ENCODE assay signal across 15 cellular contexts in genomic region chr10:97724341-97724941, GRCh38. TPM values are rescaled to one million over a fixed set of nuclear protein-coding genes. Genes with fewer than 3 reads are reported as not detected.
DNase-seq lines count a peak whose midpoint lies in the region; ATAC-seq and TF ChIP-seq lines count a peak whose summit lies in the region.
"Had no signal": no experiment of that assay in that cellular context is flagged by ENCODE, and none has a peak within 500 bp of the region (broad histone marks: within the 10 kb centered on the region; RNA-seq: fewer than 3 reads in every experiment).

No MANE protein-coding gene starts in this region.

- H3K36me3 Mint-ChIP-seq in CD14-positive monocyte, result peaks cover 5 to 8% of the 10 kb centered on the region in 2 donors

- peaks cover 16% of the 10 kb centered on the region for H3K4me1 Mint-ChIP-seq in CD14-positive monocyte

- in situ Hi-C loops in KBM-7 (cut with MboI; ENCODE audit: low pct_unique_long_range_greater_than_20kb, low sequenced_read_pairs), result no loop called here

- H3K4me3 ChIP-seq in epithelial cell of esophagus (ENCODE audit: low read length) (no peak overlapping the region), mucosa of descending colon (no peak overlapping the region)
- H3K4me3 ChIP-seq: HAP-1, PC-9 had no signal

- H3K9me3 Mint-ChIP-seq in CD14-positive monocyte, result peaks cover 0 to 5% (median 0%) of the 10 kb centered on the region in 7 donors

- H3K27me3 Mint-ChIP-seq in CD14-positive monocyte (ENCODE audit: low read depth in 3 of 3), result no peaks in the 10 kb centered on the region

- H3K9me3 ChIP-seq in mucosa of descending colon, result no peaks in the 10 kb centered on the region
- H3K9me3 ChIP-seq: HAP-1 had no signal

- DNase-seq in CD14-positive monocyte (ENCODE audit: low spot score), result peak; percentile 74
- peak; percentile 68 for DNase-seq in NCI-H226
- DNase-seq in epithelial cell of esophagus (ENCODE audit: low read depth), result peak; percentile 83
- DNase-seq in mucosa of descending colon, result peak; percentile 63 to 73 (median 70)
- no peak for DNase-seq in stimulated activated naive CD4-positive, alpha-beta T cell treated with Interleukin-2 at 50 U/mL for 16 hours (lab: John Stamatoyannopoulos, UW)
- no peak for DNase-seq in activated T-cell treated with anti-CD3 and anti-CD28 coated beads, Interleukin-2, amount 50 U/mL, for 48 hours
- DNase-seq in KBM-7, result no peak
- DNase-seq: activated naive CD4-positive, alpha-beta T cell treated with anti-CD3 and anti-CD28 coated beads, Interleukin-2, amount 50 U/mL, for 16 hours; left cardiac atrium; NCI-H2081; PC-9; stimulated activated CD8-positive, alpha-beta memory T cell treated with anti-CD3 and anti-CD28 coated beads, Interleukin-4, amount 100 ng/mL, for 48 hours had no signal

- intact Hi-C loops in CD14-positive monocyte (cut with micrococcal nuclease) (no loop called here), mucosa of descending colon (cut with DNase I, micrococcal nuclease) (no loop called here)

- TF ChIP-seq CTCF in CD14-positive monocyte (IDR thresholded peaks at IDR 0.05), result no peak
- TF ChIP-seq CTCF in epithelial cell of esophagus (IDR thresholded peaks at IDR 0.05; ENCODE audit: insufficient read depth, low read depth, low read length, missing control alignments), result no peak
- no peak for TF ChIP-seq CTCF in mucosa of descending colon (IDR thresholded peaks at IDR 0.05)

- ATAC-seq in mucosa of descending colon (peak; percentile 25), HG02759 (IDR thresholded peaks at IDR 0.05; ENCODE audit: unreplicated experiment) (no peak)

- peak overlapping the region; percentile 74 to 94 (median 91) for H3K27ac Mint-ChIP-seq in CD14-positive monocyte

- H3K36me3 ChIP-seq in mucosa of descending colon (ENCODE audit: low read depth), result no peaks in the 10 kb centered on the region
- H3K36me3 ChIP-seq: HAP-1 had no signal

- no peak overlapping the region for H3K4me3 Mint-ChIP-seq in CD14-positive monocyte

- H3K4me1 ChIP-seq in mucosa of descending colon (ENCODE audit: low read depth), result peaks cover 42% of the 10 kb centered on the region
- H3K4me1 ChIP-seq: HAP-1 had no signal

RNA-seq across cellular contexts. Expression of gene MARVELD1, which starts 10.9 kb away (rescaled TPM):
- 1 to 10 TPM; 3.7 to 9.2 TPM for polyA plus RNA-seq in CD14-positive monocyte
- total RNA-seq in mucosa of descending colon, result 10 to 100 TPM; 30.7 to 45.7 (median 37.7) TPM

RNA-seq across cellular contexts. Expression of gene ZFYVE27, which starts 12.5 kb away (rescaled TPM):
- polyA plus RNA-seq in CD14-positive monocyte, result 1 to 10 TPM; 6.2 to 9.7 TPM
- total RNA-seq in mucosa of descending colon, result 10 to 100 TPM; 48.8 to 83.7 (median 55.0) TPM

RNA-seq across cellular contexts. Expression of gene AVPI1, which starts 37.4 kb away (rescaled TPM):
- 1 to 10 TPM; 2.0 to 2.9 TPM for polyA plus RNA-seq in CD14-positive monocyte
- total RNA-seq in mucosa of descending colon, result 10 to 100 TPM; 23.7 to 34.1 (median 31.4) TPM

RNA-seq across cellular contexts. Expression of gene SFRP5, which starts 47.4 kb away (rescaled TPM):
- not detected for polyA plus RNA-seq in CD14-positive monocyte
- total RNA-seq in mucosa of descending colon, result 10 to 100 TPM in 1 of 3 donors, 1 to 10 TPM in 1, under 1 TPM in 1; 0.41 to 23.0 (median 1.0) TPM
- total RNA-seq: PC-9 had no signal
- polyA plus RNA-seq: BJ had no signal

Comparison
In these comparisons a context has a peak if more than half of its experiments do, and no peak if none do; other contexts are left out.
1. DNase-seq: peak in CD14-positive monocyte (single experiment), NCI-H226 (single experiment), epithelial cell of esophagus (single experiment) and mucosa of descending colon (3 of 3); none in stimulated activated naive CD4-positive, alpha-beta T cell treated with Interleukin-2 at 50 U/mL for 16 hours (single experiment), activated T-cell treated with anti-CD3 and anti-CD28 coated beads, Interleukin-2, amount 50 U/mL, for 48 hours (0 of 2) and KBM-7 (single experiment).